In the genomic region with DNA sequence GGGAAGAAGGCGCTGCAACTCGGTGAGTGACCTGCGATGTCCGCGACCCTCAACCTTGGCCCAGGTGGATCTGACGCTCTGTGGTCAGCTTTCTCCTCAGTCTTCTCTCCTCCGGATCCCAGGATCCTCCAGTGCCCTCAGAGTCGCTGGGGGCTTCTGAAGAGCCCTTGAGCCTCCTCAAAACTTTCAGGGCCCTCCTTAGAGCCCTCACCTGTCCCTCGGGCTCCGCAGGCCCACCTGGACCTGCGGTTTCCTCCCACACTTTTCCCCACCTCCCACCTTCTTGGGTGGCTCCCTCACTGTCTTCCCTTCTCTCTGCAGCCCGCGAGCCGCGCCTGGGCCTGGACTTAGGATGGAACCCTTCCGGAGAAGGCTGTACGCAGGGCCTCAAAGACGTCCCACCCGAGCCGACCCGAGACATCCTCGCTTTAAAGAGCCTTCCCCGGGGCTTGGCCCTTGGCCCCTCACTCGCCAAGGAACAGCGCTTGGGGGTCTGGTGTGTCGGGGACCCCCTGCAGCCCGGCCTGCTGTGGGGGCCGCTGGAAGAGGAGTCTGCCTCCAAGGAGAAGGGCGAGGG, we compare ENCODE assay signal across 8 cellular contexts. TPM values are rescaled to one million over a fixed set of nuclear protein-coding genes. Genes with fewer than 3 reads are reported as not detected.
DNase-seq lines count a peak whose midpoint lies in the region; ATAC-seq and TF ChIP-seq lines count a peak whose summit lies in the region.

No MANE protein-coding gene starts in this region.

- no peak for TF ChIP-seq POLR2A in adrenal gland (IDR thresholded peaks at IDR 0.05)
- no peak for TF ChIP-seq POLR2A in uterus (IDR thresholded peaks at IDR 0.05)

- H3K4me3 ChIP-seq in AG04450 (ENCODE audit: low read depth, low read length) (peak overlapping the region; percentile 100), H7 (ENCODE audit: insufficient read depth, low read depth, low read length) (peak overlapping the region; percentile 80), adrenal gland (peak overlapping the region; percentile 25 to 93 (median 85)), lower lobe of right lung (peak overlapping the region; percentile 98), uterus (peak overlapping the region; percentile 82 to 92)

- H3K36me3 ChIP-seq in H7 (replicated peaks; ENCODE audit: control insufficient read depth, insufficient read depth, low read length) (peaks cover 24% of the 10 kb centered on the region), adrenal gland (replicated peaks in 1 of 2) (peaks cover 0 to 41% of the 10 kb centered on the region in 2 donors), lower lobe of right lung (peaks cover 49% of the 10 kb centered on the region), uterus (no peaks in the 10 kb centered on the region)

- TF ChIP-seq CTCF in AG04450 (IDR thresholded peaks at IDR 0.05; ENCODE audit: low read depth, low read length), result no peak
- no peak for TF ChIP-seq CTCF in adrenal gland (IDR thresholded peaks at IDR 0.05)
- TF ChIP-seq CTCF in lower lobe of right lung (IDR thresholded peaks at IDR 0.05), result no peak
- no peak for TF ChIP-seq CTCF in uterus (IDR thresholded peaks at IDR 0.05)

- no peaks in the 10 kb centered on the region; the same call in 1 of the 2 replicates for H3K9me3 ChIP-seq in AG04450 (ENCODE audit: control insufficient read depth, insufficient read depth, low read length)
- no peaks in the 10 kb centered on the region for H3K9me3 ChIP-seq in adrenal gland (replicated peaks in 1 of 3)
- H3K9me3 ChIP-seq in lower lobe of right lung, result no peaks in the 10 kb centered on the region
- no peaks in the 10 kb centered on the region for H3K9me3 ChIP-seq in uterus

- H3K27me3 ChIP-seq in AG04450 (ENCODE audit: control insufficient read depth, insufficient read depth, low read length), result no peaks in the 10 kb centered on the region
- H3K27me3 ChIP-seq in H7 (ENCODE audit: control insufficient read depth, insufficient read depth, low read length), result no peaks in the 10 kb centered on the region
- no peaks in the 10 kb centered on the region for H3K27me3 ChIP-seq in adrenal gland
- no peaks in the 10 kb centered on the region for H3K27me3 ChIP-seq in lower lobe of right lung (ENCODE audit: low read depth)
- no peaks in the 10 kb centered on the region for H3K27me3 ChIP-seq in uterus

- DNase-seq in AG04450 (ENCODE audit: low read depth, low spot score) (no peak), H7 (peak; percentile 58), adrenal gland (no peak), lower lobe of right lung (no peak), uterus (no peak), KG1 (lab: John Stamatoyannopoulos, UW) (no peak), DMS 273 (lab: John Stamatoyannopoulos, UW; ENCODE audit: unreplicated experiment) (no peak), HuH-7.5 (ENCODE audit: low spot score) (no peak)

- intact Hi-C loops in adrenal gland (cut with DNase I), result no loop called here
- intact Hi-C loops in lower lobe of right lung (cut with DNase I), result no loop called here
- intact Hi-C loops in uterus (cut with DNase I; ENCODE audit: low total_unique reads), result no loop called here

- 0 to 2% (median 1%) methylated on average over 27 to 29 of the region's 29 CpGs for whole genome bisulfite sequencing in adrenal gland, 4 donors

- H3K27ac ChIP-seq in AG04450 (ENCODE audit: low read depth, low read length) (peak overlapping the region; percentile 98), adrenal gland (peak overlapping the region; percentile 61 to 91 (median 90)), lower lobe of right lung (peak overlapping the region; percentile 93), uterus (peak overlapping the region; percentile 89 to 96)

- peaks cover 32 to 48% of the 10 kb centered on the region in 2 donors for H3K4me1 ChIP-seq in adrenal gland (replicated peaks in 1 of 2)
- H3K4me1 ChIP-seq in lower lobe of right lung, result peaks cover 55% of the 10 kb centered on the region
- H3K4me1 ChIP-seq in uterus, result peaks cover 24% of the 10 kb centered on the region in 2 donors

- peak in 1 of 2 donors; percentile 1 for ATAC-seq in lower lobe of right lung

- CTCF ChIA-PET in AG04450 (lab: Charles Lee), result interaction anchor here (1.3 kb wide), 1 partner anchor 43 kb away, joined by 4 read pairs; no protein-coding TSS in a partner anchor

- POLR2A ChIA-PET in AG04450 (lab: Yijun Ruan, JAX), result interaction anchor here (0.6 to 1.6 kb wide), 8 partner anchors 9 to 121 kb away, joined by 3 to 8 read pairs (median 4); no protein-coding TSS in a partner anchor

RNA-seq across cellular contexts. Expression of gene ZNF408, which starts 0.3 kb away (rescaled TPM):
- polyA plus RNA-seq in AG04450 (2011; rRNA removed), result 4.9 TPM in 2 replicates
- 8.0 and 10.3 TPM in 2 replicates for polyA minus RNA-seq in AG04450 (2011; rRNA and poly(A)+ RNA removed)
- 20.6 and 23.1 TPM in 2 replicates for total RNA-seq in H7 (2014; rRNA removed; shearing (Covaris generic))
- total RNA-seq in adrenal gland, result 10 to 100 TPM in 4 of 8 donors, 1 to 10 TPM in 4; 7.2 to 13.6 (median 9.8) TPM
- polyA plus RNA-seq in adrenal gland, result 10 to 100 TPM in 1 of 3 donors, 1 to 10 TPM in 2; 2.2 to 13.8 (median 8.4) TPM
- 8.6 TPM for total RNA-seq in lower lobe of right lung
- total RNA-seq in uterus, result 10 to 100 TPM in 1 of 4 donors, 1 to 10 TPM in 2, under 1 TPM in 1; 0.88 to 10.5 (median 8.0) TPM

RNA-seq across cellular contexts. Expression of gene ARHGAP1, which starts 0.7 kb away (rescaled TPM):
- polyA plus RNA-seq in AG04450 (2011; rRNA removed), result 42.4 and 73.9 TPM in 2 replicates
- polyA minus RNA-seq in AG04450 (2011; rRNA and poly(A)+ RNA removed), result 145 and 212 TPM in 2 replicates
- 27.5 and 30.8 TPM in 2 replicates for total RNA-seq in H7 (2014; rRNA removed; shearing (Covaris generic))
- 100 to 1,000 TPM in 3 of 8 donors, 10 to 100 TPM in 5; 38.7 to 125 (median 94.4) TPM for total RNA-seq in adrenal gland
- 10 to 100 TPM; 29.0 to 52.6 (median 32.5) TPM for polyA plus RNA-seq in adrenal gland
- 67.4 TPM for total RNA-seq in lower lobe of right lung
- total RNA-seq in uterus, result 100 to 1,000 TPM in 1 of 4 donors, 10 to 100 TPM in 3; 27.9 to 114 (median 37.3) TPM

RNA-seq across cellular contexts. Expression of gene F2, which starts 17.8 kb away (rescaled TPM):
- polyA plus RNA-seq in AG04450 (2011; rRNA removed) (not detected in 2 replicates), adrenal gland (not detected)
- not detected in 2 replicates for polyA minus RNA-seq in AG04450 (2011; rRNA and poly(A)+ RNA removed)
- total RNA-seq in H7 (2014; rRNA removed; shearing (Covaris generic)), result 0.33 TPM in 1 of 2 replicates, not detected in the other
- total RNA-seq in adrenal gland (under 1 TPM in 2 of 8 donors, not detected in 6; 0.50 to 0.61 TPM), lower lobe of right lung (not detected), uterus (under 1 TPM in 1 of 4 donors, not detected in 3; 0.27 TPM)
